In the genomic region with DNA sequence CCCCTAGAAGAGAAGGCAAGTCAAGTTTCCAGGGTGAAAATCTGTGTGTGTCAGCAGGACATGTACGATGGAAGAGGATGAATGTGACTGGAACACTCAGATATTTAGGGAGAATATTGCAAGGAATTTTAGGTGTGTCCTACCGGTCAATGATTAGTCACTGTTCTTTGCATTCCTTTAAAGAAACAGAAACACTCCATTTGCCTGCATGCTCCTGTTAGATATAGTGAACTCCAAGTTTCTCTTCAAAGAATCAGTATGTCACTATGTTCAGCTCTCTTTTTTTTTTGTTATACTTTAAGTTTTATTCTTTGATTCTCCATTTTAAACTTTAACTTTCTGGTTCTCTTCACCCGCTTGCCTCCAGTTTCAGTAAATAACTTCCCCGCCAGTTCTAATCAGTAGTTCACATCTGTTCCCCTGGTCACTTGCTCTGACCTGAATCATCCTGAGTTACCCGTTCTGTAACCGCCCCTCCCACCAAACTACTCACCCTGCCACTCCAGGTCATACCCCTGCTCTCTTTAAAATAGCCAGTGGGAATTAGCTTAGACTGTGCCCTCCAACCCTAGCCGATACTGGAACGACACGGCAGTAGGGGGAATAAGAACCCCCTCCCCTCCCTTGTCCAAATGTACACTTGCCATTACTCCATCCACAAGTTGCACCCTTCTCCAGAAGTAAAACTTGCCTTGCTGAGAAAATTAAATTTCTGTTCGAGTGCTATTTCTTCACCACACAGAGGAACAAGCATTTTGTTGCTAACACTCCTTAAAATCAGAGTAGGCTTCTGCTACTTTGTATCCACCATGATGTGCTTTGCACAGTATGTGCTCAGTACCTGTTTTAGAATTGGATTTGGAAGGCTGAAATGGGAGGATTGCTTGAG, we compare ENCODE assay signal across 12 cellular contexts.
DNase-seq lines count a peak whose midpoint lies in the region; ATAC-seq and TF ChIP-seq lines count a peak whose summit lies in the region.
"Had no signal": no experiment of that assay in that cellular context is flagged by ENCODE, and none has a peak within 500 bp of the region (broad histone marks: within the 10 kb centered on the region; RNA-seq: fewer than 3 reads in every experiment).

No MANE protein-coding gene starts in this region.

- no peaks in the 10 kb centered on the region for H3K36me3 ChIP-seq in testis (ENCODE audit: low read depth, missing control alignments)
- H3K36me3 ChIP-seq: pancreas had no signal

- peak; percentile 55 for DNase-seq in HPDE6-E6E7 (ENCODE audit: extremely low spot score)
- DNase-seq in SW 1271 (lab: John Stamatoyannopoulos, UW): peak; percentile 48 to 83
- peak; percentile 52 for DNase-seq in fibroblast of pulmonary artery (ENCODE audit: low read depth)
- no peak for DNase-seq in testis
- DNase-seq in NOMO-1 treated with DMSO at 0.1 percent for 48 hours (lab: John Stamatoyannopoulos, UW; ENCODE audit: unreplicated experiment): no peak
- no peak for DNase-seq in NCI-H2227 treated with DMSO at 0.1 percent for 48 hours (lab: John Stamatoyannopoulos, UW)
- DNase-seq: activated CD4-positive, alpha-beta memory T cell treated with anti-CD3 and anti-CD28 coated beads for 36 hours; DND-41; effector memory CD8-positive, alpha-beta T cell; NCI-H2171 treated with DMSO at 0.1 percent for 48 hours; pancreas had no signal

- H3K4me3 ChIP-seq in fibroblast of pulmonary artery (replicated peaks; ENCODE audit: low read depth, low read length) (no peak overlapping the region), testis (no peak overlapping the region)
- H3K4me3 ChIP-seq: pancreas had no signal

- peaks cover 3% of the 10 kb centered on the region for H3K4me1 ChIP-seq in testis

- H3K27me3 ChIP-seq in testis: no peaks in the 10 kb centered on the region
- H3K27me3 ChIP-seq: pancreas had no signal

- TF ChIP-seq CTCF in fibroblast of pulmonary artery (IDR thresholded peaks at IDR 0.05; ENCODE audit: low read length, missing control alignments): no peak
- no peak for TF ChIP-seq CTCF in testis (IDR thresholded peaks at IDR 0.05)

- 45 to 53% methylated on average over 10 of the region's 10 CpGs for WGBS in testis, 2 donors

- peak overlapping the region; percentile 43 to 52 for H3K27ac ChIP-seq in testis

- TF ChIP-seq POLR2A in testis (IDR thresholded peaks at IDR 0.05): no peak
- no peak for TF ChIP-seq POLR2A in GM18505 (IDR thresholded peaks at IDR 0.05; ENCODE audit: borderline replicate concordance, extremely low read depth, insufficient read depth, insufficient read length)

- intact Hi-C loops in testis (cut with DNase I; ENCODE audit: low total_unique reads): no loop called here

- no peaks in the 10 kb centered on the region for H3K9me3 ChIP-seq in testis
- H3K9me3 ChIP-seq: pancreas had no signal

- no peak for ATAC-seq in GM18505 (IDR thresholded peaks at IDR 0.05; ENCODE audit: unreplicated experiment)
- ATAC-seq: effector memory CD8-positive, alpha-beta T cell had no signal

Comparison
In these comparisons a context has a peak if more than half of its experiments do, and no peak if none do; other contexts are left out.
1. DNase-seq: peak in HPDE6-E6E7 (single experiment), SW 1271 (2 of 2) and fibroblast of pulmonary artery (single experiment); none in testis (single experiment), NOMO-1 treated with DMSO at 0.1 percent for 48 hours (single experiment) and NCI-H2227 treated with DMSO at 0.1 percent for 48 hours (single experiment).